2 cellular contexts compared by ENCODE assay signal in the genomic region with DNA sequence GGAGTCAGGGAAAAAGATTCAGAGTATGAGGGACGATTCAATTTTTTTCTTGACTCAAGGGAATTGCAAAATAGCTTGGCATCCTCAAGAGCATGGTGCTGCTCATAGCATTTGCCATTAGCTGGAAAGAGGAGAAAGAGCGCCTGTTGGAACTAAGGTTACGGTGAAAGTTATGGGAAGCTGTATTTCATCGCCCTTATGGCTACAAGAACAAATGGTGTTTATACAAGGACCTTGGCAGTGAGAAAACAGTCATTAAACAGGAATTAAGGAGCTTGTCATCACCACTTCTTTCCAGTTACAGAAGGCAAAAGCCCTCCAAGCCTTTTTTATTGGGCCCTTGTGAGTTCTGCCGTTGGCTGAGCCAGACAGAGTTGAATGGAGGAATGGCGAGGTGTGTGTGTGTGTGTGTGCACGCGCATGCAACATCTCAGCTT.
TF ChIP-seq lines count a peak whose summit lies in the region.

No MANE protein-coding gene starts in this region.

TF ChIP-seq in IMR-90, 13 proteins besides CTCF, POLR2A, EP300 and RAD21:
- TF ChIP-seq MAZ (IDR thresholded peaks at IDR 0.05; ENCODE audit: borderline replicate concordance, low read depth, low read length) (no peak), RCOR1 (IDR thresholded peaks at IDR 0.05; ENCODE audit: insufficient replicate concordance, low read length) (no peak), FOS (IDR thresholded peaks at IDR 0.05; ENCODE audit: low read depth, low read length) (no peak), MXI1 (IDR thresholded peaks at IDR 0.05; ENCODE audit: borderline replicate concordance, low read depth, low read length) (no peak), CEBPB (IDR thresholded peaks at IDR 0.05; ENCODE audit: low read depth, low read length) (peak; percentile 37; the same call in 1 of the 2 replicates)
- TF ChIP-seq, protein P1, sequence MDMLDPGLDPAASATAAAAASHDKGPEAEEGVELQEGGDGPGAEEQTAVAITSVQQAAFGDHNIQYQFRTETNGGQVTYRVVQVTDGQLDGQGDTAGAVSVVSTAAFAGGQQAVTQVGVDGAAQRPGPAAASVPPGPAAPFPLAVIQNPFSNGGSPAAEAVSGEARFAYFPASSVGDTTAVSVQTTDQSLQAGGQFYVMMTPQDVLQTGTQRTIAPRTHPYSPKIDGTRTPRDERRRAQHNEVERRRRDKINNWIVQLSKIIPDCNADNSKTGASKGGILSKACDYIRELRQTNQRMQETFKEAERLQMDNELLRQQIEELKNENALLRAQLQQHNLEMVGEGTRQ (IDR thresholded peaks at IDR 0.05; ENCODE audit: low read depth, low read length) = no peak
- TF ChIP-seq, protein P2, sequence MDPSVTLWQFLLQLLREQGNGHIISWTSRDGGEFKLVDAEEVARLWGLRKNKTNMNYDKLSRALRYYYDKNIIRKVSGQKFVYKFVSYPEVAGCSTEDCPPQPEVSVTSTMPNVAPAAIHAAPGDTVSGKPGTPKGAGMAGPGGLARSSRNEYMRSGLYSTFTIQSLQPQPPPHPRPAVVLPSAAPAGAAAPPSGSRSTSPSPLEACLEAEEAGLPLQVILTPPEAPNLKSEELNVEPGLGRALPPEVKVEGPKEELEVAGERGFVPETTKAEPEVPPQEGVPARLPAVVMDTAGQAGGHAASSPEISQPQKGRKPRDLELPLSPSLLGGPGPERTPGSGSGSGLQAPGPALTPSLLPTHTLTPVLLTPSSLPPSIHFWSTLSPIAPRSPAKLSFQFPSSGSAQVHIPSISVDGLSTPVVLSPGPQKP (IDR thresholded peaks at IDR 0.05; ENCODE audit: borderline replicate concordance, low read depth, low read length) = no peak

TF ChIP-seq in WTC11, 78 proteins besides CTCF, POLR2A, EP300 and RAD21 (continued from another document):
- TF ChIP-seq, protein P3, sequence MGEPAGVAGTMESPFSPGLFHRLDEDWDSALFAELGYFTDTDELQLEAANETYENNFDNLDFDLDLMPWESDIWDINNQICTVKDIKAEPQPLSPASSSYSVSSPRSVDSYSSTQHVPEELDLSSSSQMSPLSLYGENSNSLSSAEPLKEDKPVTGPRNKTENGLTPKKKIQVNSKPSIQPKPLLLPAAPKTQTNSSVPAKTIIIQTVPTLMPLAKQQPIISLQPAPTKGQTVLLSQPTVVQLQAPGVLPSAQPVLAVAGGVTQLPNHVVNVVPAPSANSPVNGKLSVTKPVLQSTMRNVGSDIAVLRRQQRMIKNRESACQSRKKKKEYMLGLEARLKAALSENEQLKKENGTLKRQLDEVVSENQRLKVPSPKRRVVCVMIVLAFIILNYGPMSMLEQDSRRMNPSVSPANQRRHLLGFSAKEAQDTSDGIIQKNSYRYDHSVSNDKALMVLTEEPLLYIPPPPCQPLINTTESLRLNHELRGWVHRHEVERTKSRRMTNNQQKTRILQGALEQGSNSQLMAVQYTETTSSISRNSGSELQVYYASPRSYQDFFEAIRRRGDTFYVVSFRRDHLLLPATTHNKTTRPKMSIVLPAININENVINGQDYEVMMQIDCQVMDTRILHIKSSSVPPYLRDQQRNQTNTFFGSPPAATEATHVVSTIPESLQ (CRISPR knock-in tag; IDR thresholded peaks at IDR 0.05) = no peak
- TF ChIP-seq, protein P4, sequence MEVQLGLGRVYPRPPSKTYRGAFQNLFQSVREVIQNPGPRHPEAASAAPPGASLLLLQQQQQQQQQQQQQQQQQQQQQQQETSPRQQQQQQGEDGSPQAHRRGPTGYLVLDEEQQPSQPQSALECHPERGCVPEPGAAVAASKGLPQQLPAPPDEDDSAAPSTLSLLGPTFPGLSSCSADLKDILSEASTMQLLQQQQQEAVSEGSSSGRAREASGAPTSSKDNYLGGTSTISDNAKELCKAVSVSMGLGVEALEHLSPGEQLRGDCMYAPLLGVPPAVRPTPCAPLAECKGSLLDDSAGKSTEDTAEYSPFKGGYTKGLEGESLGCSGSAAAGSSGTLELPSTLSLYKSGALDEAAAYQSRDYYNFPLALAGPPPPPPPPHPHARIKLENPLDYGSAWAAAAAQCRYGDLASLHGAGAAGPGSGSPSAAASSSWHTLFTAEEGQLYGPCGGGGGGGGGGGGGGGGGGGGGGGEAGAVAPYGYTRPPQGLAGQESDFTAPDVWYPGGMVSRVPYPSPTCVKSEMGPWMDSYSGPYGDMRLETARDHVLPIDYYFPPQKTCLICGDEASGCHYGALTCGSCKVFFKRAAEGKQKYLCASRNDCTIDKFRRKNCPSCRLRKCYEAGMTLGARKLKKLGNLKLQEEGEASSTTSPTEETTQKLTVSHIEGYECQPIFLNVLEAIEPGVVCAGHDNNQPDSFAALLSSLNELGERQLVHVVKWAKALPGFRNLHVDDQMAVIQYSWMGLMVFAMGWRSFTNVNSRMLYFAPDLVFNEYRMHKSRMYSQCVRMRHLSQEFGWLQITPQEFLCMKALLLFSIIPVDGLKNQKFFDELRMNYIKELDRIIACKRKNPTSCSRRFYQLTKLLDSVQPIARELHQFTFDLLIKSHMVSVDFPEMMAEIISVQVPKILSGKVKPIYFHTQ (CRISPR knock-in tag; IDR thresholded peaks at IDR 0.05) = no peak
- TF ChIP-seq NR2C2 (CRISPR knock-in tag; IDR thresholded peaks at IDR 0.05) (no peak), ESRRA (CRISPR knock-in tag; IDR thresholded peaks at IDR 0.05; ENCODE audit: borderline replicate concordance) (no peak), NR3C1 (CRISPR knock-in tag; conservative IDR thresholded peaks at IDR 0.05; ENCODE audit: low read depth) (no peak), KAT7 (CRISPR knock-in tag; IDR thresholded peaks at IDR 0.05; ENCODE audit: borderline replicate concordance) (no peak)
- TF ChIP-seq, protein P5, sequence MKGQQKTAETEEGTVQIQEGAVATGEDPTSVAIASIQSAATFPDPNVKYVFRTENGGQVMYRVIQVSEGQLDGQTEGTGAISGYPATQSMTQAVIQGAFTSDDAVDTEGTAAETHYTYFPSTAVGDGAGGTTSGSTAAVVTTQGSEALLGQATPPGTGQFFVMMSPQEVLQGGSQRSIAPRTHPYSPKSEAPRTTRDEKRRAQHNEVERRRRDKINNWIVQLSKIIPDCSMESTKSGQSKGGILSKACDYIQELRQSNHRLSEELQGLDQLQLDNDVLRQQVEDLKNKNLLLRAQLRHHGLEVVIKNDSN (CRISPR knock-in tag; IDR thresholded peaks at IDR 0.05) = no peak
- TF ChIP-seq, protein P6, sequence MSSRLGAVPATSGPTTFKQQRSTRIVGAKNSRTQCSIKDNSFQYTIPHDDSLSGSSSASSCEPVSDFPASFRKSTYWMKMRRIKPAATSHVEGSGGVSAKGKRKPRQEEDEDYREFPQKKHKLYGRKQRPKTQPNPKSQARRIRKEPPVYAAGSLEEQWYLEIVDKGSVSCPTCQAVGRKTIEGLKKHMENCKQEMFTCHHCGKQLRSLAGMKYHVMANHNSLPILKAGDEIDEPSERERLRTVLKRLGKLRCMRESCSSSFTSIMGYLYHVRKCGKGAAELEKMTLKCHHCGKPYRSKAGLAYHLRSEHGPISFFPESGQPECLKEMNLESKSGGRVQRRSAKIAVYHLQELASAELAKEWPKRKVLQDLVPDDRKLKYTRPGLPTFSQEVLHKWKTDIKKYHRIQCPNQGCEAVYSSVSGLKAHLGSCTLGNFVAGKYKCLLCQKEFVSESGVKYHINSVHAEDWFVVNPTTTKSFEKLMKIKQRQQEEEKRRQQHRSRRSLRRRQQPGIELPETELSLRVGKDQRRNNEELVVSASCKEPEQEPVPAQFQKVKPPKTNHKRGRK (CRISPR knock-in tag; IDR thresholded peaks at IDR 0.05; ENCODE audit: borderline replicate concordance) = no peak
- TF ChIP-seq, protein P7, sequence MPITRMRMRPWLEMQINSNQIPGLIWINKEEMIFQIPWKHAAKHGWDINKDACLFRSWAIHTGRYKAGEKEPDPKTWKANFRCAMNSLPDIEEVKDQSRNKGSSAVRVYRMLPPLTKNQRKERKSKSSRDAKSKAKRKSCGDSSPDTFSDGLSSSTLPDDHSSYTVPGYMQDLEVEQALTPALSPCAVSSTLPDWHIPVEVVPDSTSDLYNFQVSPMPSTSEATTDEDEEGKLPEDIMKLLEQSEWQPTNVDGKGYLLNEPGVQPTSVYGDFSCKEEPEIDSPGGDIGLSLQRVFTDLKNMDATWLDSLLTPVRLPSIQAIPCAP (CRISPR knock-in tag; IDR thresholded peaks at IDR 0.05) = no peak
